8 cellular contexts compared by ENCODE assay signal in genomic region chr2:132349082-132349687, GRCh38.
DNase-seq lines count a peak whose midpoint lies in the region; ATAC-seq and TF ChIP-seq lines count a peak whose summit lies in the region.
"Not testable (repeated sequence)": the region's sequence is repeated elsewhere in the genome, so short reads cannot be mapped to it uniquely, and the experiment has no call there.

No MANE protein-coding gene starts in this region.

- H3K4ac ChIP-seq in mesendoderm (ENCODE audit: low read depth, low read length): not testable (repeated sequence)

- not testable (repeated sequence) for H3K36me3 ChIP-seq in mesendoderm (ENCODE audit: control insufficient read depth, insufficient read depth, low read length)

- not testable (repeated sequence) for H3K9ac ChIP-seq in mesendoderm (ENCODE audit: low read length)

- H3K18ac ChIP-seq in mesendoderm (ENCODE audit: low read length): not testable (repeated sequence)

- H3K4me2 ChIP-seq in mesendoderm (ENCODE audit: low read length): not testable (repeated sequence)

- not testable (repeated sequence) for H2BK5ac ChIP-seq in mesendoderm (ENCODE audit: low read length)

- not testable (repeated sequence) for ATAC-seq in foreskin keratinocyte

- not testable (repeated sequence) for H3K27ac ChIP-seq in foreskin keratinocyte; mesendoderm (ENCODE audit: low read depth, low read length)

- H4K5ac ChIP-seq in mesendoderm (ENCODE audit: low read length): not testable (repeated sequence)

- not testable (repeated sequence) for H4K8ac ChIP-seq in mesendoderm (ENCODE audit: low read depth, low read length)

- H3K79me1 ChIP-seq in mesendoderm (ENCODE audit: low read length): not testable (repeated sequence)

- not testable (repeated sequence) for H3K4me3 ChIP-seq in astrocyte of the spinal cord (ENCODE audit: low read depth, low read length); mesendoderm (ENCODE audit: low read length)

- not testable (repeated sequence) for H2BK120ac ChIP-seq in mesendoderm (ENCODE audit: low read depth, low read length)

- not testable (repeated sequence) for H3K56ac ChIP-seq in mesendoderm (ENCODE audit: low read length)

- not testable (repeated sequence) for H3K4me1 ChIP-seq in foreskin keratinocyte; mesendoderm (ENCODE audit: control insufficient read depth, low read depth, low read length)

- not testable (repeated sequence) for H2AK5ac ChIP-seq in mesendoderm (ENCODE audit: low read length)

- TF ChIP-seq CTCF in astrocyte of the spinal cord (IDR thresholded peaks at IDR 0.05; ENCODE audit: low read depth, low read length): peak; percentile 62
- peak; percentile 92 for TF ChIP-seq CTCF in foreskin keratinocyte (conservative IDR thresholded peaks at IDR 0.05)

- not testable (repeated sequence) for H3K79me2 ChIP-seq in mesendoderm (ENCODE audit: control insufficient read depth, insufficient read depth, low read length)

- H3K23ac ChIP-seq in mesendoderm (ENCODE audit: low read length): not testable (repeated sequence)

- H3K27me3 ChIP-seq in foreskin keratinocyte; mesendoderm (ENCODE audit: insufficient read depth, low read length, poor library complexity): not testable (repeated sequence)

- H2BK15ac ChIP-seq in mesendoderm (replicated peaks; ENCODE audit: low read depth): not testable (repeated sequence)

- no CpG with 5 or more reads among the region's 8 CpGs for WGBS in mesendoderm (ENCODE audit: extremely low coverage, insufficient coverage, low lambda C conversion rate)

- DNase-seq in DMS 273 (lab: John Stamatoyannopoulos, UW; ENCODE audit: unreplicated experiment): peak; percentile 80
- peak; percentile 30 for DNase-seq in HK-2 (ENCODE audit: unreplicated experiment)
- peak; percentile 0 for DNase-seq in NCI-H2107 (lab: John Stamatoyannopoulos, UW)
- DNase-seq in RPMI8226: peak; percentile 39
- DNase-seq in astrocyte of the spinal cord (ENCODE audit: low read depth, low spot score): peak; percentile 41
- peak in 1 of 2 donors; percentile 39 for DNase-seq in foreskin keratinocyte
- peak; percentile 69 for DNase-seq in mesendoderm
- peak; percentile 86 for DNase-seq in superior temporal gyrus (ENCODE audit: extremely low spot score)

- in situ Hi-C loops in astrocyte of the spinal cord (cut with HindIII; ENCODE audit: low sequenced_read_pairs): not testable (repeated sequence)
